ENCODE assay signal across 12 cellular contexts in the genomic region with DNA sequence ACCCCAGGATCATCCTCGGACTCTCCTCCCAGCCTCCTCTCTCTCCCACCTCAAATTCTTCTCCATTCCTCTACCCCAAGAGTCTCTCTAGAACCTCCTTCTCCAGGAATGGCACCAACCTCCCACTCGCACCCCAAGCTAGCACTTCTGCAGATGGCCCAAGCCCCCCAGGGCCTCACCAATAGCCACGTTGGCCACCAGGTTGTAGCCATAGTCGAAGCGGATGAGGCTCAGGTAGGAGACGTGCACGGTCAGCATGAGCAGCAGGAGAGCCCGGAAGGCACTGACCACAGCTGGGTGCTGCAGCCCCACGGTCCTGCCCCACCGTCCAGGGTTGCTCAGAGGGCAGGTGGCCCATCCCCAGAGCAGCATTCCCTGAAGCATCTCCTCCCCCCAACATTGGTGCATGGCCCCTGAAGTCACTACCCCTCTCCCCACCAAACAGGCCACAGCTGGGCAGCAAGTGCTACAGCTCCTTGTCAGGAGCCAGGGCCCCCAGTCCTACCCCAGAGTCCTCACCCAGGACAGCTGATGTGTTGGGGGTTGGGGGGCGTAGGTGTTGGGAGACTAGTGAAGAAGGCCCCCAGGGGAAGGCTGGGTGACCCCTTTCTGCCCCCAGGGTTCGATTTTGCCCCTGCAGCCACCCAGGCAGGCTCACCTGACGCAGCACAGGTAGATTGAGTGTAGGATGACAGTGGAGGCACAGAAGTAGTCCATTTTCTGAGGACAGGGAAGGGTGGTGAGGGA. TPM values are rescaled to one million over a fixed set of nuclear protein-coding genes. Genes with fewer than 3 reads are reported as not detected.
"Had no signal": no experiment of that assay in that cellular context is flagged by ENCODE, and none has a peak within 500 bp of the region (broad histone marks: within the 10 kb centered on the region; RNA-seq: fewer than 3 reads in every experiment).

No MANE protein-coding gene starts in this region.

- H3K4me3 ChIP-seq: ascending aorta, skin epidermis had no signal

- H3K36me3 ChIP-seq: ascending aorta had no signal

- H3K9me3 Mint-ChIP-seq: naive B cell had no signal

- H3K9me3 ChIP-seq: ascending aorta had no signal

- H3K36me3 Mint-ChIP-seq: naive B cell had no signal

- H3K27me3 ChIP-seq: ascending aorta had no signal

- DNase-seq: activated CD4-positive, CD25-positive, alpha-beta regulatory T cell treated with anti-CD3 and anti-CD28 coated beads, Interleukin-2, amount 50 U/mL, for 72 hours; activated naive CD4-positive, alpha-beta T cell; caudate nucleus; naive B cell; retina; stimulated activated CD4-positive, alpha-beta T cell treated with anti-CD3 and anti-CD28 coated beads, Interleukin-4, amount 100 ng/mL, for 24 hours; stimulated activated naive CD8-positive, alpha-beta T cell treated with anti-CD3 and anti-CD28 coated beads, Interleukin-15, Interleukin-2, amounts not matched to agents 100 U/mL and 50 U/mL, for 24 hours; trophoblast cell had no signal

- ATAC-seq: left lobe of liver; stimulated activated naive CD8-positive, alpha-beta T cell treated with anti-CD3 and anti-CD28 coated beads, Interleukin-15, Interleukin-2, amounts not matched to agents 100 U/mL and 50 U/mL, for 24 hours had no signal

RNA-seq across cellular contexts. Expression of a gene that starts 5.3 kb away (rescaled TPM):
- total RNA-seq: mononuclear cell had no signal

RNA-seq across cellular contexts. Expression of a gene that starts 8.4 kb away (rescaled TPM):
- total RNA-seq: ascending aorta had no signal
